21 cellular contexts compared by ENCODE assay signal in genomic region chr7:77707504-77707992, GRCh38. TPM values are rescaled to one million over a fixed set of nuclear protein-coding genes. Genes with fewer than 3 reads are reported as not detected.
A peak's percentile ranks its signal among the peaks of the same experiment; 100 is the strongest.
DNase-seq lines count a peak whose midpoint lies in the region; ATAC-seq, FAIRE-seq and TF ChIP-seq lines count a peak whose summit lies in the region.
"Had no signal": no experiment of that assay in that cellular context is flagged by ENCODE, and none has a peak within 500 bp of the region (broad histone marks: within the 10 kb centered on the region; RNA-seq: fewer than 3 reads in every experiment).

No MANE protein-coding gene starts in this region.

- H3K36me3 Mint-ChIP-seq in activated CD4-positive, alpha-beta T cell treated with anti-CD3 and anti-CD28 coated beads for 36 hours (ENCODE audit: low read depth): peaks cover 24% of the 10 kb centered on the region
- H3K36me3 Mint-ChIP-seq in activated CD4-positive, alpha-beta T cell treated with anti-CD3 and anti-CD28 coated beads, Interleukin-2, amount 10 ng/mL, durations not matched to agents 24 days and 14 days (ENCODE audit: low read depth): peaks cover 21% of the 10 kb centered on the region

- H3K79me2 ChIP-seq in Loucy (ENCODE audit: insufficient read depth, low read length) (peaks cover 97% of the 10 kb centered on the region), GM12878 (ENCODE audit: control insufficient read depth, insufficient read depth, low read length) (peaks cover 71% of the 10 kb centered on the region)

- H3K9ac ChIP-seq in Loucy (ENCODE audit: low read depth, low read length, poor library complexity, severe bottlenecking): no peak overlapping the region
- H3K9ac ChIP-seq in GM12878 (ENCODE audit: control insufficient read depth, insufficient read depth, low read length): no peak overlapping the region

- no peak for DNase-seq in activated CD4-positive, alpha-beta T cell treated with anti-CD3 and anti-CD28 coated beads for 36 hours
- DNase-seq in activated CD4-positive, alpha-beta T cell treated with anti-CD3 and anti-CD28 coated beads, Interleukin-2, amount 10 ng/mL, durations not matched to agents 24 days and 14 days: no peak
- DNase-seq in GM12878 (ENCODE audit: low read depth, low spot score) (no peak), retina (no peak), upper lobe of right lung (no peak)
- DNase-seq: 8988T; CD4-positive, alpha-beta T cell; CD8-positive, alpha-beta memory T cell; DMS 273 treated with DMSO at 0.1 percent for 48 hours; DMS79; EL; GDM1; H9 had no signal

- H3K4me3 ChIP-seq in Loucy (ENCODE audit: low read length, poor library complexity, severe bottlenecking) (no peak overlapping the region), GM12878 (no peak overlapping the region), upper lobe of right lung (no peak overlapping the region)
- H3K4me3 ChIP-seq: GM23338 had no signal

- peak; percentile 84 for ATAC-seq in activated CD4-positive, alpha-beta T cell treated with anti-CD3 and anti-CD28 coated beads for 36 hours
- ATAC-seq in GM12878 (no peak), upper lobe of right lung (no peak), HG03378 (IDR thresholded peaks at IDR 0.05; ENCODE audit: unreplicated experiment) (no peak)
- ATAC-seq: GM23338, HCT116 had no signal

- RAD21 ChIA-PET in GM12878 (lab: Charles Lee; ENCODE audit: unreplicated experiment): interaction anchor here (0.9 kb wide), 1 partner anchor 16 kb away, joined by 4 read pairs; no protein-coding TSS in a partner anchor

- POLR2A ChIA-PET in activated CD4-positive, alpha-beta T cell treated with anti-CD3 and anti-CD28 coated beads for 36 hours (lab: Charles Lee): interaction anchor here (0.6 to 0.7 kb wide), 2 partner anchors 16 to 36 kb away, joined by 3 read pairs; no protein-coding TSS in a partner anchor
- POLR2A ChIA-PET in GM12878 (lab: Charles Lee): interaction anchor here (0.7 to 1.0 kb wide), 3 partner anchors 8 to 30 kb away, joined by 3 to 10 read pairs (median 8); partner anchors contain the start of gene RSBN1L

- H3K27ac ChIP-seq in GM12878 (ENCODE audit: control insufficient read depth, insufficient read depth) (no peak overlapping the region), upper lobe of right lung (no peak overlapping the region)
- H3K27ac ChIP-seq: C4-2B had no signal

- no peaks in the 10 kb centered on the region for H3K9me2 ChIP-seq in Loucy (replicated peaks; ENCODE audit: low read depth, low read length)

- H3K27me3 ChIP-seq in Loucy (ENCODE audit: insufficient read depth, low read length, poor library complexity, severe bottlenecking) (no peaks in the 10 kb centered on the region), GM12878 (replicated peaks in 1 of 2; ENCODE audit: control insufficient read depth in 2 of 2, insufficient read depth in 2 of 2, low read length in 1 of 2) (no peaks in the 10 kb centered on the region), upper lobe of right lung (no peaks in the 10 kb centered on the region)

- WGBS in GM12878 (ENCODE audit: insufficient coverage, insufficient replicate concordance, low lambda C conversion rate, missing lambda C conversion rate): 100% methylated on average over 1 of the region's 1 CpG

- in situ Hi-C loops in GM12878 (cut with MboI): no loop called here

- H3K4me2 ChIP-seq in Loucy (ENCODE audit: low read depth, low read length, poor library complexity, severe bottlenecking) (peak overlapping the region; percentile 26), GM12878 (ENCODE audit: control insufficient read depth, insufficient read depth) (no peak overlapping the region)
- H3K4me2 ChIP-seq: GM23338 had no signal

- TF ChIP-seq CTCF in Loucy (conservative IDR thresholded peaks at IDR 0.05; ENCODE audit: low read length): no peak
- TF ChIP-seq CTCF in GM12878 (IDR thresholded peaks at IDR 0.05 in 2 of 3, conservative IDR thresholded peaks at IDR 0.05 in 1 of 3; ENCODE audit: control insufficient read depth in 2 of 3, extremely low read depth in 1 of 3, insufficient read depth in 1 of 3, low read depth in 3 of 3, low read length in 3 of 3): no peak
- TF ChIP-seq CTCF in upper lobe of right lung (IDR thresholded peaks at IDR 0.05): no peak

- BruUV-seq in GM12878 (replicated peaks; lab: Mats Ljungman, UMichigan): no TSS peak

- H3K27ac Mint-ChIP-seq in activated CD4-positive, alpha-beta T cell treated with anti-CD3 and anti-CD28 coated beads for 36 hours: no peak overlapping the region
- no peak overlapping the region for H3K27ac Mint-ChIP-seq in activated CD4-positive, alpha-beta T cell treated with anti-CD3 and anti-CD28 coated beads, Interleukin-2, amount 10 ng/mL, durations not matched to agents 24 days and 14 days
- H3K27ac Mint-ChIP-seq: CD4-positive, alpha-beta T cell; GM23338 had no signal

- SMC1A ChIA-PET in GM12878 (lab: Charles Lee; ENCODE audit: uncharacterized antibody, unreplicated experiment): interaction anchor here (0.5 to 1.3 kb wide), 6 partner anchors 9 to 175 kb away, joined by 3 to 6 read pairs (median 3); no protein-coding TSS in a partner anchor

- H3K27me3 Mint-ChIP-seq in activated CD4-positive, alpha-beta T cell treated with anti-CD3 and anti-CD28 coated beads for 36 hours: no peaks in the 10 kb centered on the region
- H3K27me3 Mint-ChIP-seq in activated CD4-positive, alpha-beta T cell treated with anti-CD3 and anti-CD28 coated beads, Interleukin-2, amount 10 ng/mL, durations not matched to agents 24 days and 14 days: no peaks in the 10 kb centered on the region
- H3K27me3 Mint-ChIP-seq: CD4-positive, alpha-beta T cell; CD8-positive, alpha-beta memory T cell had no signal

- H3K4me3 Mint-ChIP-seq in activated CD4-positive, alpha-beta T cell treated with anti-CD3 and anti-CD28 coated beads for 36 hours: no peak overlapping the region
- H3K4me3 Mint-ChIP-seq in activated CD4-positive, alpha-beta T cell treated with anti-CD3 and anti-CD28 coated beads, Interleukin-2, amount 10 ng/mL, durations not matched to agents 24 days and 14 days: no peak overlapping the region
- H3K4me3 Mint-ChIP-seq: GM23338, H9 had no signal

- intact Hi-C loops in activated CD4-positive, alpha-beta T cell treated with anti-CD3 and anti-CD28 coated beads for 36 hours (cut with DNase I, micrococcal nuclease): no loop called here
- intact Hi-C loops in activated CD4-positive, alpha-beta T cell treated with anti-CD3 and anti-CD28 coated beads, Interleukin-2, amount 10 ng/mL, durations not matched to agents 24 days and 14 days (cut with micrococcal nuclease): no loop called here
- intact Hi-C loops in GM12878 (cut with micrococcal nuclease; ENCODE audit: unreplicated experiment): no loop called here
- intact Hi-C loops in upper lobe of right lung (cut with DNase I): no loop called here

- H3K9me3 Mint-ChIP-seq in activated CD4-positive, alpha-beta T cell treated with anti-CD3 and anti-CD28 coated beads for 36 hours (ENCODE audit: low read depth): no peaks in the 10 kb centered on the region
- no peaks in the 10 kb centered on the region for H3K9me3 Mint-ChIP-seq in activated CD4-positive, alpha-beta T cell treated with anti-CD3 and anti-CD28 coated beads, Interleukin-2, amount 10 ng/mL, durations not matched to agents 24 days and 14 days
- H3K9me3 Mint-ChIP-seq: CD4-positive, alpha-beta T cell; CD8-positive, alpha-beta memory T cell; GM23338; H9 had no signal

- H3K4me1 ChIP-seq in Loucy (ENCODE audit: insufficient read depth, low read length, poor library complexity, severe bottlenecking): peaks cover 24% of the 10 kb centered on the region
- H3K4me1 ChIP-seq in GM12878 (ENCODE audit: control insufficient read depth, insufficient read depth, low read length): peaks cover 5% of the 10 kb centered on the region
- peaks cover 6% of the 10 kb centered on the region for H3K4me1 ChIP-seq in upper lobe of right lung

- H4K20me1 ChIP-seq in Loucy (ENCODE audit: insufficient read depth, low read length, poor library complexity, severe bottlenecking) (peaks cover 72% of the 10 kb centered on the region), GM12878 (ENCODE audit: control insufficient read depth, insufficient read depth) (peaks cover 2% of the 10 kb centered on the region; the same call in 1 of the 2 replicates)

- H3K4me1 Mint-ChIP-seq in activated CD4-positive, alpha-beta T cell treated with anti-CD3 and anti-CD28 coated beads for 36 hours: peaks cover 49% of the 10 kb centered on the region
- peaks cover 22% of the 10 kb centered on the region for H3K4me1 Mint-ChIP-seq in activated CD4-positive, alpha-beta T cell treated with anti-CD3 and anti-CD28 coated beads, Interleukin-2, amount 10 ng/mL, durations not matched to agents 24 days and 14 days

- no peak for TF ChIP-seq POLR2A in GM12878 (IDR thresholded peaks at IDR 0.05; ENCODE audit: low read depth, low read length)

- H2AFZ ChIP-seq in Loucy (ENCODE audit: low read length) (no peak overlapping the region), GM12878 (ENCODE audit: control insufficient read depth, low read depth, low read length) (no peak overlapping the region)
- H2AFZ ChIP-seq: GM23338 had no signal

- no peak for TF ChIP-seq RAD21 in GM12878 (IDR thresholded peaks at IDR 0.05; ENCODE audit: insufficient read depth, low read depth, low read length)

- no peak for FAIRE-seq in GM12878 (lab: Jason Lieb, UNC)
- FAIRE-seq: D721Med, GM12891, GM18507 had no signal

- TF ChIP-seq EP300 in GM12878 (IDR thresholded peaks at IDR 0.05; ENCODE audit: borderline replicate concordance in 1 of 2, control insufficient read depth in 1 of 2, low read depth in 2 of 2, low read length in 2 of 2): no peak

- no peaks in the 10 kb centered on the region for H3K9me3 ChIP-seq in Loucy (ENCODE audit: insufficient read depth, low read depth, low read length)
- no peaks in the 10 kb centered on the region for H3K9me3 ChIP-seq in GM12878 (replicated peaks; ENCODE audit: control insufficient read depth, insufficient read depth, low read length)
- no peaks in the 10 kb centered on the region for H3K9me3 ChIP-seq in upper lobe of right lung

- H3K36me3 ChIP-seq in Loucy (ENCODE audit: insufficient read depth, low read length) (peaks cover 29% of the 10 kb centered on the region; the same call in 1 of the 2 replicates), GM12878 (ENCODE audit: control insufficient read depth in 2 of 2, insufficient read depth in 2 of 2, low read length in 1 of 2) (peaks cover 0 to 11% of the 10 kb centered on the region in 2 experiments; a peak in 1 of 4 replicates), upper lobe of right lung (no peaks in the 10 kb centered on the region)

- H3F3A ChIP-seq in Loucy (ENCODE audit: low read depth): no peaks in the 10 kb centered on the region

- CTCF ChIA-PET in activated CD4-positive, alpha-beta T cell treated with anti-CD3 and anti-CD28 coated beads for 36 hours (lab: Charles Lee): interaction anchor here (0.9 to 2.6 kb wide), 3 partner anchors 10 to 56 kb away, joined by 3 to 14 read pairs (median 4); no protein-coding TSS in a partner anchor
- CTCF ChIA-PET in GM12878 (lab: Yijun Ruan, JAX): interaction anchor here (0.9 to 2.5 kb wide), 4 partner anchors 10 to 56 kb away, joined by 4 to 15 read pairs (median 5); partner anchors contain the start of gene RSBN1L

RNA-seq across cellular contexts. Expression of gene RSBN1L, which starts 11.3 kb away (rescaled TPM):
- 10 to 100 TPM; 21.0 to 26.3 TPM for total RNA-seq in activated CD4-positive, alpha-beta T cell treated with anti-CD3 and anti-CD28 coated beads for 36 hours
- total RNA-seq in activated CD4-positive, alpha-beta T cell treated with anti-CD3 and anti-CD28 coated beads, Interleukin-2, amount 10 ng/mL, durations not matched to agents 24 days and 14 days: 26.3 and 31.3 TPM in 2 replicates
- total RNA-seq in GM12878 (2013; cell fraction: nucleolus; rRNA removed): 24.9 and 25.6 TPM in 2 replicates
- total RNA-seq in GM12878 (2014; rRNA removed) (11.4 and 14.3 TPM in 2 replicates), GM12878 (2014; rRNA removed; fragmentation: Illumina TruSeq; extraction: Trizol) (23.7 and 24.8 TPM in 2 replicates), GM12878 (2021) (14.7 and 15.9 TPM in 2 replicates), upper lobe of right lung (27.7 TPM)
- 5.2 TPM for polyA plus RNA-seq in GM12878 (2011; ENCODE audit: low read depth)
- polyA plus RNA-seq in GM12878 (2011; rRNA removed) (17.6 and 21.3 TPM in 2 replicates), GM12878 (2014; fragmentation: Illumina TruSeq; extraction: Trizol) (21.5 and 24.9 TPM in 2 replicates), GM12878 (2014; fragmentation: Nextera tagmentation; extraction: Ambion mirVana) (1 to 10 TPM; 4.6 to 6.9 TPM), GM12878 (2014; rRNA removed) (9.2 and 10.0 TPM in 2 replicates), GM12878 (2016; fragmentation: Nextera tagmentation; extraction: Ambion mirVana) (1 to 10 TPM; 4.5 to 5.2 TPM)
- 4.6 and 7.6 TPM in 2 replicates for polyA plus RNA-seq in GM12878 (2011; cell fraction: cytosol; rRNA removed)
- 8.6 TPM in 2 replicates for polyA plus RNA-seq in GM12878 (2011; cell fraction: nucleus; rRNA removed)
- polyA plus RNA-seq in GM12878 (2012): 9.4 and 12.3 TPM in 2 replicates
- polyA minus RNA-seq in GM12878 (2011; rRNA and poly(A)+ RNA removed): 20.5 and 30.3 TPM in 2 replicates
- polyA minus RNA-seq in GM12878 (2011; cell fraction: cytosol; rRNA and poly(A)+ RNA removed): 6.9 and 13.3 TPM in 2 replicates
- polyA minus RNA-seq in GM12878 (2011; cell fraction: nucleus; rRNA and poly(A)+ RNA removed): 5.8 and 11.3 TPM in 2 replicates
